14 cellular contexts compared by ENCODE assay signal in the genomic region with DNA sequence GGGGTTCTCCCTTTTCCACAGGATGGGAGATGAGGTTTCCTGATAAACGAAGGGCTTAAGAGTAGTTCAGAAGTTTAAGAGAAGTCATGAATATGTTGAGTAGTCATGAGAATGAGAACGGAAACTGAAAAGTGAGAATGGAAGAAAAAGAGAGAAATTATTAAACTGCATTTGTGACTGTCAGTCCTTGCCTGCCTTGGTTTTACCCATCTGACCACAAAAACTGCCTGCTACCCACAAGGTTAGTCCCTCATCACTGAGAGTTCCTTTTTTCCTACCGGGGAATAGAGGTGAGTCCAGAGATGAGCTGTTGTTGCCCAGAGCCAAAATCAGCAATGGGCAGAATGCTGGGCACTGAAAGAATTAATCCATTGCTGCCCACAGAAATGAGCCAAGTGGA.
DNase-seq lines count a peak whose midpoint lies in the region; ATAC-seq and TF ChIP-seq lines count a peak whose summit lies in the region.
"Had no signal": no experiment of that assay in that cellular context is flagged by ENCODE, and none has a peak within 500 bp of the region (broad histone marks: within the 10 kb centered on the region; RNA-seq: fewer than 3 reads in every experiment).

No MANE protein-coding gene starts in this region.

- no peaks in the 10 kb centered on the region for H3K9me3 Mint-ChIP-seq in effector memory CD8-positive, alpha-beta T cell

- no peak overlapping the region for H3K4me3 Mint-ChIP-seq in effector memory CD8-positive, alpha-beta T cell
- H3K4me3 Mint-ChIP-seq: brain had no signal

- no peaks in the 10 kb centered on the region for H3K27me3 Mint-ChIP-seq in effector memory CD8-positive, alpha-beta T cell

- no peak overlapping the region for H3K27ac Mint-ChIP-seq in effector memory CD8-positive, alpha-beta T cell
- H3K27ac Mint-ChIP-seq: brain had no signal

- ATAC-seq in GM19395 (IDR thresholded peaks at IDR 0.05; ENCODE audit: unreplicated experiment) (peak; percentile 96), HG02852 (IDR thresholded peaks at IDR 0.05; ENCODE audit: unreplicated experiment) (peak; percentile 96), HG03558 (IDR thresholded peaks at IDR 0.05; ENCODE audit: extremely low read depth, unreplicated experiment) (peak; percentile 91)
- ATAC-seq in effector memory CD8-positive, alpha-beta T cell (replicated peaks): no peak

- in situ Hi-C loops in GM13976 (cut with MboI; ENCODE audit: low sequenced_read_pairs, unreplicated experiment): no loop called here

- H3K4me1 Mint-ChIP-seq in effector memory CD8-positive, alpha-beta T cell (ENCODE audit: low read depth in 2 of 2): no peaks in the 10 kb centered on the region

- no peaks in the 10 kb centered on the region for H3K36me3 Mint-ChIP-seq in effector memory CD8-positive, alpha-beta T cell (ENCODE audit: insufficient read depth)
- H3K36me3 Mint-ChIP-seq: brain had no signal

- no peak for TF ChIP-seq CTCF in GM13976 (IDR thresholded peaks at IDR 0.05; ENCODE audit: borderline replicate concordance, control extremely low read depth, extremely low read depth, insufficient read depth, missing control alignments)

- peak; percentile 2 for DNase-seq in GM13976 (ENCODE audit: low spot score)
- DNase-seq in NCI-H510A (lab: John Stamatoyannopoulos, UW): no peak
- DNase-seq in inferior parietal cortex (ENCODE audit: extremely low spot score): no peak
- no peak for DNase-seq in NCI-H510A treated with DMSO at 0.1 percent for 48 hours (lab: John Stamatoyannopoulos, UW)
- no peak for DNase-seq in effector memory CD8-positive, alpha-beta T cell
- DNase-seq: activated T-cell treated with anti-CD3 and anti-CD28 coated beads for 4 hours; NCI-H524; nucleus accumbens; stimulated activated CD4-positive, alpha-beta T cell treated with anti-CD3 and anti-CD28 coated beads, Interleukin-4, amount 100 ng/mL, for 24 hours; tibial artery had no signal
